In genomic region chr6:142844065-142844755, GRCh38 we compare ENCODE assay signal across 8 cellular contexts.
DNase-seq lines count a peak whose midpoint lies in the region; TF ChIP-seq lines count a peak whose summit lies in the region.

No MANE protein-coding gene starts in this region.

- peaks cover 72% of the 10 kb centered on the region for H3K4me1 Mint-ChIP-seq in MCF 10A (ENCODE audit: insufficient read depth, unreplicated experiment)

- TF ChIP-seq CTCF in MCF 10A (IDR thresholded peaks at IDR 0.05; ENCODE audit: unreplicated experiment) (no peak), breast epithelium (IDR thresholded peaks at IDR 0.05) (no peak), stomach (IDR thresholded peaks at IDR 0.05) (no peak)

- H3K27me3 ChIP-seq in breast epithelium (no peaks in the 10 kb centered on the region), stomach (no peaks in the 10 kb centered on the region)
- H3K27me3 ChIP-seq in effector memory CD4-positive, alpha-beta T cell (replicated peaks; ENCODE audit: control insufficient read depth, insufficient read depth, low read length, poor library complexity, severe bottlenecking): no peaks in the 10 kb centered on the region

- H3K4me1 ChIP-seq in breast epithelium (peaks cover 0 to 13% of the 10 kb centered on the region in 2 donors), stomach (peaks cover 23 to 81% (median 56%) of the 10 kb centered on the region in 4 donors)
- H3K4me1 ChIP-seq in effector memory CD4-positive, alpha-beta T cell (ENCODE audit: control insufficient read depth, insufficient read depth, low read length, poor library complexity, severe bottlenecking): peaks cover 50% of the 10 kb centered on the region

- POLR2A ChIA-PET in MCF 10A (lab: Yijun Ruan, JAX): interaction anchor here (0.8 to 12.1 kb wide), 9 partner anchors 11 to 553 kb away, joined by 4 to 101 read pairs (median 8); partner anchors contain the start of gene AIG1

- peak overlapping the region; percentile 69 for H3K4me3 Mint-ChIP-seq in MCF 10A (ENCODE audit: unreplicated experiment)

- H3K36me3 ChIP-seq in breast epithelium (no peaks in the 10 kb centered on the region), KOPT-K1 (ENCODE audit: insufficient read depth, low read length) (no peaks in the 10 kb centered on the region), stomach (no peaks in the 10 kb centered on the region)
- H3K36me3 ChIP-seq in effector memory CD4-positive, alpha-beta T cell (ENCODE audit: control insufficient read depth, insufficient read depth, low read length): no peaks in the 10 kb centered on the region

- intact Hi-C loops in MCF 10A (cut with micrococcal nuclease): no loop called here
- intact Hi-C loops in breast epithelium (cut with DNase I; ENCODE audit: low total_unique reads): no loop called here
- intact Hi-C loops in stomach (cut with DNase I; ENCODE audit: low total_unique reads): no loop called here

- H3K27ac ChIP-seq in breast epithelium (peak overlapping the region in 1 of 2 donors; percentile 77), KOPT-K1 (ENCODE audit: low read depth, low read length, poor library complexity, severe bottlenecking) (peak overlapping the region; percentile 61), stomach (peak overlapping the region in 4 of 5 donors; percentile 68 to 85 (median 80))
- H3K27ac ChIP-seq in effector memory CD4-positive, alpha-beta T cell (ENCODE audit: insufficient read depth, low read length, poor library complexity, severe bottlenecking): peak overlapping the region; percentile 95

- H3K27ac Mint-ChIP-seq in MCF 10A (ENCODE audit: low read depth, unreplicated experiment): peak overlapping the region; percentile 95

- CTCF ChIA-PET in MCF 10A (lab: Yijun Ruan, JAX): no interaction called here

- no peaks in the 10 kb centered on the region for H3K27me3 Mint-ChIP-seq in MCF 10A (ENCODE audit: insufficient read depth, unreplicated experiment)

- 52 to 80% (median 68%) methylated on average over 6 of the region's 6 CpGs for WGBS in stomach, 5 donors

- BruUV-seq in MCF 10A (replicated peaks; lab: Mats Ljungman, UMichigan): no TSS peak

- no peak for TF ChIP-seq POLR2A in breast epithelium (IDR thresholded peaks at IDR 0.05)
- TF ChIP-seq POLR2A in stomach (IDR thresholded peaks at IDR 0.05): no peak

- peaks cover 13% of the 10 kb centered on the region for H3K36me3 Mint-ChIP-seq in MCF 10A (ENCODE audit: insufficient read depth, unreplicated experiment)

- H3K4me3 ChIP-seq in breast epithelium: no peak overlapping the region
- peak overlapping the region; percentile 50 for H3K4me3 ChIP-seq in effector memory CD4-positive, alpha-beta T cell (ENCODE audit: insufficient read depth, low read depth, low read length, poor library complexity, severe bottlenecking)
- H3K4me3 ChIP-seq in stomach: no peak overlapping the region

- H3K9me3 ChIP-seq in breast epithelium (no peaks in the 10 kb centered on the region), KOPT-K1 (ENCODE audit: insufficient read depth, low read length, poor library complexity, severe bottlenecking) (no peaks in the 10 kb centered on the region), stomach (no peaks in the 10 kb centered on the region)
- no peaks in the 10 kb centered on the region for H3K9me3 ChIP-seq in effector memory CD4-positive, alpha-beta T cell (ENCODE audit: control insufficient read depth, low read length)

- DNase-seq in MCF 10A (ENCODE audit: unreplicated experiment) (no peak), breast epithelium (ENCODE audit: low spot score in 2 of 2) (no peak), stomach (no peak), Ammon's horn (ENCODE audit: low spot score) (no peak), NCI-H1694 treated with DMSO at 0.1 percent for 48 hours (lab: John Stamatoyannopoulos, UW) (no peak), HuH-7 (ENCODE audit: low spot score) (no peak)
- DNase-seq in effector memory CD4-positive, alpha-beta T cell: no peak

- TF ChIP-seq EP300 in stomach (IDR thresholded peaks at IDR 0.05): no peak

- no peaks in the 10 kb centered on the region for H3K9me3 Mint-ChIP-seq in MCF 10A (ENCODE audit: unreplicated experiment)
